ENCODE assay signal across 23 cellular contexts in the genomic region with DNA sequence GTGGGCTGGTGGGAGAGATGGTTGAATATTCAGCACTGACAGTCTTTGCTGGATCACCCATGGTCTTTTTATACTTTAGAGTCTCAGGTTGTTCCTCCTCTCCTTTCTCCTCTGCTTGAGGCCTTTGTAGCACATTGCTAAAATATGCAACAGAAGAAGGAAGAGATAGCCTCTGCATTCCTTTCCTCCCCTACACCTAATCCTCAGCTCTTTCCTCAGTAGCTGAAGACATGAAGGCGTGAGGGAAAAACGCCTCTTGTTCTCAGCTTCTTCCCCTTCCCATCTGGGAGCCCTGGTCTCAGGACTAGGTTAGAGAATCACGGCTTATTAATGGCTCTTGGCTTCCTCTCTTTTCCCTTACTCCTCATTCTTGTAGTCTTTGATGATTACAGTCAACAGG.
DNase-seq lines count a peak whose midpoint lies in the region; TF ChIP-seq lines count a peak whose summit lies in the region.
"Had no signal": no experiment of that assay in that cellular context is flagged by ENCODE, and none has a peak within 500 bp of the region (broad histone marks: within the 10 kb centered on the region; RNA-seq: fewer than 3 reads in every experiment).

No MANE protein-coding gene starts in this region.

- TF ChIP-seq CTCF in choroid plexus epithelial cell (conservative IDR thresholded peaks at IDR 0.05; ENCODE audit: low read depth, low read length), result no peak

- DNase-seq in NCI-H226, result peak; percentile 20
- peak; percentile 33 for DNase-seq in choroid plexus epithelial cell (ENCODE audit: low read depth)
- DNase-seq in iPS-NIHi7 (ENCODE audit: extremely low spot score), result peak; percentile 27
- no peak for DNase-seq in activated naive CD4-positive, alpha-beta T cell treated with Interleukin-2 at 50 U/mL for 16 hours
- DNase-seq in middle frontal gyrus (ENCODE audit: extremely low spot score, low spot score), result no peak
- DNase-seq in putamen (ENCODE audit: low spot score), result no peak
- DNase-seq in NCI-H187 (lab: John Stamatoyannopoulos, UW), result no peak
- DNase-seq: CD8-positive, alpha-beta memory T cell; DMS 273 treated with DMSO at 0.1 percent for 48 hours; DMS79; EL; GDM1; Kasumi-1; NCI-H1092 treated with DMSO at 0.1 percent for 48 hours; NCI-H1436 treated with DMSO at 0.1 percent for 48 hours; NCI-H1930; NCI-H446 treated with DMSO at 0.1 percent for 48 hours; NCI-H526; NCI-H82; NK-92 treated with Interleukin-12 subunit alpha and Interleukin-12 subunit beta, amount 100 ng/mL, for 24 hours; PC-9; Right ventricle myocardium superior had no signal

- H3K4me3 ChIP-seq in choroid plexus epithelial cell (ENCODE audit: low read depth, low read length), result no peak overlapping the region
- H3K4me3 ChIP-seq: GM12878, PC-9 had no signal

Comparison
In these comparisons a context has a peak if more than half of its experiments do, and no peak if none do; other contexts are left out.
1. DNase-seq: peak in NCI-H226 (single experiment), choroid plexus epithelial cell (single experiment) and iPS-NIHi7 (single experiment); none in activated naive CD4-positive, alpha-beta T cell treated with Interleukin-2 at 50 U/mL for 16 hours (single experiment), middle frontal gyrus (single experiment), putamen (single experiment) and NCI-H187 (0 of 2).